ENCODE assay signal across 11 cellular contexts in genomic region chr2:127581516-127582490, GRCh38.
"Had no signal": no experiment of that assay in that cellular context is flagged by ENCODE, and none has a peak within 500 bp of the region (broad histone marks: within the 10 kb centered on the region; RNA-seq: fewer than 3 reads in every experiment).

No MANE protein-coding gene starts in this region.

- ATAC-seq: esophagus mucosa, left colon, pancreas, T-helper 17 cell had no signal

- H3K27ac Mint-ChIP-seq: activated naive CD4-positive, alpha-beta T cell treated with anti-CD3 and anti-CD28 coated beads, Interleukin-2, amount 50 U/mL, for 24 hours; brain; immature natural killer cell; T-helper 17 cell had no signal

- H3K4me3 Mint-ChIP-seq: activated naive CD4-positive, alpha-beta T cell treated with anti-CD3 and anti-CD28 coated beads, Interleukin-2, amount 50 U/mL, for 24 hours; brain; immature natural killer cell; T-helper 17 cell had no signal

- H3K36me3 ChIP-seq: pancreas, tibial artery had no signal

- H3K4me1 Mint-ChIP-seq: brain had no signal

- H3K9me3 Mint-ChIP-seq: activated naive CD4-positive, alpha-beta T cell treated with anti-CD3 and anti-CD28 coated beads, Interleukin-2, amount 50 U/mL, for 24 hours; brain; immature natural killer cell had no signal

- H3K27me3 ChIP-seq: pancreas, tibial artery had no signal

- H3K27ac ChIP-seq: pancreas, tibial artery had no signal

- H3K4me3 ChIP-seq: pancreas, tibial artery had no signal

- H3K9me3 ChIP-seq: pancreas, tibial artery had no signal

- DNase-seq: activated CD4-positive, CD25-positive, alpha-beta regulatory T cell; amniotic stem cell; immature natural killer cell; left colon; SHP77 treated with DMSO at 0.1 percent for 48 hours; T-helper 17 cell had no signal

- H3K4me1 ChIP-seq: pancreas had no signal

- H3K27me3 Mint-ChIP-seq: activated naive CD4-positive, alpha-beta T cell treated with anti-CD3 and anti-CD28 coated beads, Interleukin-2, amount 50 U/mL, for 24 hours had no signal

- H3K36me3 Mint-ChIP-seq: activated naive CD4-positive, alpha-beta T cell treated with anti-CD3 and anti-CD28 coated beads, Interleukin-2, amount 50 U/mL, for 24 hours; brain; immature natural killer cell had no signal
